In genomic region chr17:80477647-80478478, GRCh38 we compare ENCODE assay signal across 8 cellular contexts. TPM values are rescaled to one million over a fixed set of nuclear protein-coding genes. Genes with fewer than 3 reads are reported as not detected.
A peak's percentile ranks its signal among the peaks of the same experiment; 100 is the strongest.
DNase-seq lines count a peak whose midpoint lies in the region; ATAC-seq, FAIRE-seq and TF ChIP-seq lines count a peak whose summit lies in the region.

No MANE protein-coding gene starts in this region.

- dilution Hi-C loops in keratinocyte (cut with MboI; ENCODE audit: extremely low pct_ligation_motif_present, low sequenced_read_pairs), result no loop called here

- DNase-seq in EL, result peak; percentile 44
- peak; percentile 11 for DNase-seq in NCI-H2227 treated with DMSO at 0.1 percent for 48 hours (lab: John Stamatoyannopoulos, UW)
- DNase-seq in ascending aorta (ENCODE audit: low spot score in 2 of 2), result no peak
- DNase-seq in keratinocyte (ENCODE audit: low read depth, low spot score), result no peak
- DNase-seq in stimulated activated naive CD4-positive, alpha-beta T cell treated with Interleukin-2 at 50 U/mL for 16 hours (lab: John Stamatoyannopoulos, UW), result peak; percentile 9
- no peak for DNase-seq in effector CD4-positive, alpha-beta T cell
- DNase-seq in NOMO-1 treated with DMSO at 0.1 percent for 48 hours (lab: John Stamatoyannopoulos, UW; ENCODE audit: unreplicated experiment), result no peak

- no peak for FAIRE-seq in keratinocyte (lab: Jason Lieb, UNC)

- peaks cover 21 to 34% of the 10 kb centered on the region in 2 donors for H3K4me1 ChIP-seq in ascending aorta
- H3K4me1 ChIP-seq in keratinocyte (ENCODE audit: control insufficient read depth, extremely low read depth, insufficient read depth, low read length), result peaks cover 7% of the 10 kb centered on the region

- peak overlapping the region; percentile 48 for H3K4me2 ChIP-seq in keratinocyte (ENCODE audit: control insufficient read depth, extremely low read depth, insufficient read depth, low read depth, low read length)

- ATAC-seq in GM18873 (IDR thresholded peaks at IDR 0.05; ENCODE audit: low FRiP score, unreplicated experiment), result no peak

- H3K79me2 ChIP-seq in keratinocyte (ENCODE audit: control insufficient read depth, insufficient read depth, low read length), result no peaks in the 10 kb centered on the region

- H3K9me1 ChIP-seq in keratinocyte (ENCODE audit: control insufficient read depth, extremely low read depth, insufficient read depth, low read length), result no peaks in the 10 kb centered on the region

- TF ChIP-seq CTCF in ascending aorta (IDR thresholded peaks at IDR 0.05) (peak in 1 of 3 experiments; percentile 31), keratinocyte (optimal IDR thresholded peaks at IDR 0.05 in 1 of 3, IDR thresholded peaks at IDR 0.05 in 1 of 3, conservative IDR thresholded peaks at IDR 0.05 in 1 of 3; ENCODE audit: extremely low read depth in 1 of 3, insufficient read depth in 2 of 3, low read length in 3 of 3) (peak in 2 of 3 experiments; percentile 49 to 72)

- peaks cover 3% of the 10 kb centered on the region for H4K20me1 ChIP-seq in keratinocyte (ENCODE audit: control insufficient read depth, extremely low read depth, insufficient read depth, low read length)

- no peak overlapping the region for H2AFZ ChIP-seq in keratinocyte (ENCODE audit: control insufficient read depth, low read length)

- H3K27me3 ChIP-seq in ascending aorta (peaks cover 39% of the 10 kb centered on the region), keratinocyte (ENCODE audit: control insufficient read depth, extremely low read depth, insufficient read depth, low read length) (peaks cover 90% of the 10 kb centered on the region)

- no peaks in the 10 kb centered on the region for H3K9me3 ChIP-seq in ascending aorta
- no peaks in the 10 kb centered on the region for H3K9me3 ChIP-seq in keratinocyte (ENCODE audit: control insufficient read depth, low read depth, low read length)

- H3K9ac ChIP-seq in keratinocyte (ENCODE audit: control insufficient read depth, extremely low read depth, insufficient read depth, low read length), result no peak overlapping the region

- no peak overlapping the region for H3K27ac ChIP-seq in ascending aorta
- H3K27ac ChIP-seq in keratinocyte (ENCODE audit: control insufficient read depth, insufficient read depth, low read length), result no peak overlapping the region

- H3K36me3 ChIP-seq in ascending aorta, result no peaks in the 10 kb centered on the region
- no peaks in the 10 kb centered on the region for H3K36me3 ChIP-seq in keratinocyte (ENCODE audit: control insufficient read depth in 2 of 2, extremely low read depth in 1 of 2, insufficient read depth in 2 of 2, low read length in 2 of 2)

- H3K4me3 ChIP-seq in ascending aorta (peak overlapping the region; percentile 29 to 60), keratinocyte (ENCODE audit: control insufficient read depth in 2 of 3, extremely low read depth in 1 of 3, insufficient read depth in 2 of 3, low read depth in 1 of 3, low read length in 3 of 3) (peak overlapping the region; percentile 4 to 22 (median 13))

- intact Hi-C loops in ascending aorta (cut with DNase I), result no loop called here

RNA-seq across cellular contexts. Expression of gene NPTX1, which starts 1.5 kb away (rescaled TPM):
- total RNA-seq in ascending aorta, result not detected
- polyA plus RNA-seq in keratinocyte, result 0.01 to 0.03 TPM (median 0.02 TPM) in 3 replicates
- polyA plus RNA-seq in keratinocyte (2011; ENCODE audit: low read depth), result not detected
- polyA plus RNA-seq in keratinocyte (2011; cell fraction: cytosol; rRNA removed), result not detected in 2 replicates
- 0.01 and 0.04 TPM in 2 replicates for polyA plus RNA-seq in keratinocyte (2011; cell fraction: nucleus; rRNA removed)
- polyA plus RNA-seq in keratinocyte (2012; ENCODE audit: low replicate concordance), result 0.08 and 0.13 TPM in 2 replicates
- 0.26 TPM in 1 of 3 replicates, not detected in the others for polyA minus RNA-seq in keratinocyte
- polyA minus RNA-seq in keratinocyte (2011; cell fraction: cytosol; rRNA and poly(A)+ RNA removed), result 0.58 TPM
- polyA minus RNA-seq in keratinocyte (2011; cell fraction: nucleus; rRNA and poly(A)+ RNA removed), result not detected in 2 replicates

Comparison
In these comparisons a context has a peak if more than half of its experiments do, and no peak if none do; other contexts are left out.
1. DNase-seq: peak in EL (single experiment), NCI-H2227 treated with DMSO at 0.1 percent for 48 hours (single experiment) and stimulated activated naive CD4-positive, alpha-beta T cell treated with Interleukin-2 at 50 U/mL for 16 hours (single experiment); none in ascending aorta (0 of 2), keratinocyte (single experiment), effector CD4-positive, alpha-beta T cell (single experiment) and NOMO-1 treated with DMSO at 0.1 percent for 48 hours (single experiment).